In genomic region chr14:65203574-65203973, GRCh38 we compare ENCODE assay signal across 17 cellular contexts.
"Had no signal": no experiment of that assay in that cellular context is flagged by ENCODE, and none has a peak within 500 bp of the region (broad histone marks: within the 10 kb centered on the region; RNA-seq: fewer than 3 reads in every experiment).

No MANE protein-coding gene starts in this region.

- H3K4me3 Mint-ChIP-seq: activated T-helper 17 cell treated with anti-CD3 and anti-CD28 coated beads, Interleukin-2, amount 50 U/mL, for 72 hours; mesothelial cell of epicardium; stimulated activated effector memory CD8-positive, alpha-beta T cell treated with anti-CD3 and anti-CD28 coated beads, Interleukin-12 subunit alpha, Interleukin-12 subunit beta, amount 100 ng/mL, for 72 hours had no signal

- H3K27me3 ChIP-seq: gastroesophageal sphincter, heart right ventricle had no signal

- H3K4me3 ChIP-seq: gastroesophageal sphincter, heart right ventricle, lower lobe of right lung had no signal

- H3K4me1 ChIP-seq: gastroesophageal sphincter, lower lobe of right lung, parathyroid adenoma had no signal

- H3K27ac ChIP-seq: gastroesophageal sphincter, heart right ventricle, lower lobe of right lung, parathyroid adenoma, VCaP had no signal

- DNase-seq: activated CD4-positive, alpha-beta T cell treated with anti-CD3 and anti-CD28 coated beads, Interleukin-2, amount 50 U/mL, for 48 hours; activated naive CD4-positive, alpha-beta T cell treated with Interleukin-2 at 50 U/mL for 16 hours; anterior cingulate cortex; cerebellar nuclear complex; effector memory CD4-positive, alpha-beta T cell; heart right ventricle; left colon; lower lobe of right lung; retina; SW 1271; trophoblast cell had no signal

- H3K27ac Mint-ChIP-seq: activated T-helper 17 cell treated with anti-CD3 and anti-CD28 coated beads, Interleukin-2, amount 50 U/mL, for 72 hours; mesothelial cell of epicardium; stimulated activated effector memory CD8-positive, alpha-beta T cell treated with anti-CD3 and anti-CD28 coated beads, Interleukin-12 subunit alpha, Interleukin-12 subunit beta, amount 100 ng/mL, for 72 hours had no signal

- ATAC-seq: activated T-helper 17 cell treated with anti-CD3 and anti-CD28 coated beads, Interleukin-2, amount 50 U/mL, for 72 hours; gastroesophageal sphincter; heart right ventricle; left colon; lower lobe of right lung; stimulated activated effector memory CD8-positive, alpha-beta T cell treated with anti-CD3 and anti-CD28 coated beads, Interleukin-12 subunit alpha, Interleukin-12 subunit beta, amount 100 ng/mL, for 72 hours had no signal

- H3K36me3 Mint-ChIP-seq: mesothelial cell of epicardium had no signal

- H3K9me3 Mint-ChIP-seq: mesothelial cell of epicardium had no signal

- H3K36me3 ChIP-seq: gastroesophageal sphincter, heart right ventricle, lower lobe of right lung had no signal

- H3K27me3 Mint-ChIP-seq: activated T-helper 17 cell treated with anti-CD3 and anti-CD28 coated beads, Interleukin-2, amount 50 U/mL, for 72 hours had no signal

- H3K9me3 ChIP-seq: gastroesophageal sphincter, heart right ventricle, lower lobe of right lung had no signal
